In the genomic region with DNA sequence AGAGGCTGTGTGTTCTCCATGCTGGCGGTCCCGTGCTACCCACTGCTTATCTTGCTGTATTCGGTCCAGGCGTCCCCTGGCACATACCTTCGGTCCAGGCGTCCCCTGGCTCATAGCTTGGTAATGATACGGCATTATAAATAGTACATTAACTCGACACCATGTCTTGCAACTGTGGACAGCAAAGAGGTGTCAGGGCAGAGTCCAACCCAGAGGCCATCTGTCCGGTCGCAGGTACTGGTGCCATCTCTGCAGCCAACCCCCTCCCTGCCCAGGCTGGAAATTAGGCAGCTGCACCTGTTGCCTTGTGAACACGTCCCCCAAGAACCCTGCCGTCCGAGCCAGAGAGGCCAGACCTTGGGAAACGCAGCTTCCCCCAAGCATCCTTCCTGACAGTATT, we compare ENCODE assay signal across 16 cellular contexts.
DNase-seq lines count a peak whose midpoint lies in the region; ATAC-seq and TF ChIP-seq lines count a peak whose summit lies in the region.
"Had no signal": no experiment of that assay in that cellular context is flagged by ENCODE, and none has a peak within 500 bp of the region (broad histone marks: within the 10 kb centered on the region; RNA-seq: fewer than 3 reads in every experiment).

No MANE protein-coding gene starts in this region.

- H3K27ac Mint-ChIP-seq in chondrocyte (ENCODE audit: unreplicated experiment) (no peak overlapping the region), neural crest cell (ENCODE audit: unreplicated experiment) (peak overlapping the region; percentile 12)
- H3K27ac Mint-ChIP-seq: B cell; CD4-positive, alpha-beta T cell had no signal

- H3K4me3 Mint-ChIP-seq in chondrocyte (ENCODE audit: unreplicated experiment), result no peak overlapping the region
- H3K4me3 Mint-ChIP-seq in neural crest cell, result no peak overlapping the region
- H3K4me3 Mint-ChIP-seq: B cell; CD4-positive, alpha-beta T cell had no signal

- no peaks in the 10 kb centered on the region for H3K36me3 Mint-ChIP-seq in chondrocyte (ENCODE audit: low read depth)
- H3K36me3 Mint-ChIP-seq in neural crest cell (ENCODE audit: low read depth), result no peaks in the 10 kb centered on the region

- H3K27me3 Mint-ChIP-seq in chondrocyte (ENCODE audit: low read depth), result peaks cover 4% of the 10 kb centered on the region
- H3K27me3 Mint-ChIP-seq in neural crest cell (ENCODE audit: low read depth), result peaks cover 24% of the 10 kb centered on the region
- H3K27me3 Mint-ChIP-seq: B cell had no signal

- H3K4me1 Mint-ChIP-seq in chondrocyte (ENCODE audit: low read depth) (no peaks in the 10 kb centered on the region), neural crest cell (no peaks in the 10 kb centered on the region)
- H3K4me1 Mint-ChIP-seq: B cell had no signal

- H3K9me3 Mint-ChIP-seq in chondrocyte (ENCODE audit: low read depth) (peaks cover 17% of the 10 kb centered on the region), neural crest cell (no peaks in the 10 kb centered on the region)
- H3K9me3 Mint-ChIP-seq: CD4-positive, alpha-beta T cell had no signal

- TF ChIP-seq CTCF in chondrocyte (IDR thresholded peaks at IDR 0.05) (no peak), neural crest cell (conservative IDR thresholded peaks at IDR 0.05) (no peak)

- intact Hi-C loops in left ventricle myocardium superior (cut with micrococcal nuclease), result no loop called here

- peak; percentile 96 for ATAC-seq in left ventricle myocardium superior
- ATAC-seq: GM12878, HCT116 had no signal

- DNase-seq in G401 (ENCODE audit: low spot score) (peak; percentile 8), chondrocyte (ENCODE audit: low spot score) (peak; percentile 71), left ventricle myocardium superior (peak; percentile 55), neural crest cell (ENCODE audit: low read depth, low spot score) (no peak), SHP77 treated with DMSO at 0.1 percent for 48 hours (lab: John Stamatoyannopoulos, UW) (no peak), NCI-H1694 (lab: John Stamatoyannopoulos, UW) (no peak)
- DNase-seq in activated effector memory CD4-positive, alpha-beta T cell treated with anti-CD3 and anti-CD28 coated beads, Interleukin-2, amount 50 U/mL, for 16 hours, result no peak
- no peak for DNase-seq in activated CD4-positive, CD25-positive, alpha-beta regulatory T cell treated with anti-CD3 and anti-CD28 coated beads, Interleukin-2, amount 50 U/mL, for 72 hours
- DNase-seq: C1 segment of cervical spinal cord; Calu3; CD4-positive, alpha-beta T cell; DMS 273 treated with DMSO at 0.1 percent for 48 hours; GM23248 had no signal

- in situ Hi-C loops in G401 (cut with HindIII; ENCODE audit: low sequenced_read_pairs), result no loop called here

Comparison
In these comparisons a context has a peak if more than half of its experiments do, and no peak if none do; other contexts are left out.
1. DNase-seq: peak in G401 (single experiment), chondrocyte (single experiment) and left ventricle myocardium superior (single experiment); none in neural crest cell (single experiment), SHP77 treated with DMSO at 0.1 percent for 48 hours (single experiment), activated effector memory CD4-positive, alpha-beta T cell treated with anti-CD3 and anti-CD28 coated beads, Interleukin-2, amount 50 U/mL, for 16 hours (single experiment), activated CD4-positive, CD25-positive, alpha-beta regulatory T cell treated with anti-CD3 and anti-CD28 coated beads, Interleukin-2, amount 50 U/mL, for 72 hours (single experiment) and NCI-H1694 (single experiment).